1 cellular context compared by ENCODE assay signal in the genomic region with DNA sequence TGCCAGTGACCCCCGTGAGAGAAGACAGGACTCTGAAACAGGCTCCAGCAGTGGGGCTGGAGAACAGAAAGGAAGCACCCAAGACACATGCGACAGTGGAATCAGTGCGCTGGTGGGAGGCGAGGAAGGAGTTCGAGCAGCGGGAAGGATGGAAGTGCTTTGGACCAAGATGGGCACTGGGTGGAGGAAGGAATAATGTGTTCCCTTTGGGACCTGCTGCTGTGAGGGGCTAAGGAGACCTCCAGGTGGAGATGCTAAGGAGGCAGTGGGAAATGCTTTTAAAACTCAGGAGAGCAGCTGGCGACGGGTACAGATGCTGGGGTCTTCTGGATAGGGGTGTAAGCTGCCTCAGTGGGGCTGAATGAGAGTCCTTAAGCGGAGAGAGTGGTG.
TF ChIP-seq lines count a peak whose summit lies in the region.

No MANE protein-coding gene starts in this region.

TF ChIP-seq in H1, 55 proteins besides CTCF, POLR2A, EP300 and RAD21 (continued from another document):
- no peak for TF ChIP-seq HDAC2 (IDR thresholded peaks at IDR 0.05; ENCODE audit: borderline replicate concordance in 1 of 2, low read depth in 2 of 2, low read length in 2 of 2)
- TF ChIP-seq CEBPB (IDR thresholded peaks at IDR 0.05; ENCODE audit: low read depth, low read length): no peak
TF ChIP-seq in H1: peak in this region for 0.
